Comparison of ENCODE assay signal across 1 cellular context in the genomic region with DNA sequence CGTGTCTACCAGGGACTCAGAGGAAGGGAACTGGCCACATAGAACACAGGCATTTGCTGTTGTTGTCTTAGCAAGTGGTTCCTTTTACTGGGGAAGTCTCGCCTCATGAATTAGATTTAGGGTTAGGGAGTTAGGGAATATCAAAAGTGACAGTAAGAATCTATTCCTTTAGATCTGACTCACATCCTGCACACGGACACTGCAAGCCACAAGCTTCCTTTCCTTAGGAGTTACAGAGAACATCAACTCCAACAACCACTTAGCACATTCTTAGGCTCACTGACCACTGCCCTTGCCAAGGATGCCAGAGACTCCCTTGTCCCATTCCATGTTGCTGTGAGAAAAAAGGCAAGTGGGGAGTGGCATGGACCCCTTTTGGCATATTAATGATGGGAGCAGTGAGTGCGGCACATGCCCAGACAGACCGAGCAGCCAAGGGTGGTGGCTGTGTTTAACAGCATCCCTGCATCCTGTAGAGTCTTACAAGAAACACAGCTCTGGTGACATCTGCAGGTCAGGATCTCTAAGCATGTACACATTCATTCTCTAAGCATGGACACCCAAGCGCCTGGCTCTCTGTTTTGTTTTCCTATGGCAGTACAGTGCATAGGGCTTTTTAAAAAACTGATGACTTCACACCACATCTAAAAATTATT.
TF ChIP-seq lines count a peak whose summit lies in the region.

No MANE protein-coding gene starts in this region.

TF ChIP-seq in GM23338, 12 proteins besides CTCF, POLR2A, EP300 and RAD21:
- TF ChIP-seq, protein P1, sequence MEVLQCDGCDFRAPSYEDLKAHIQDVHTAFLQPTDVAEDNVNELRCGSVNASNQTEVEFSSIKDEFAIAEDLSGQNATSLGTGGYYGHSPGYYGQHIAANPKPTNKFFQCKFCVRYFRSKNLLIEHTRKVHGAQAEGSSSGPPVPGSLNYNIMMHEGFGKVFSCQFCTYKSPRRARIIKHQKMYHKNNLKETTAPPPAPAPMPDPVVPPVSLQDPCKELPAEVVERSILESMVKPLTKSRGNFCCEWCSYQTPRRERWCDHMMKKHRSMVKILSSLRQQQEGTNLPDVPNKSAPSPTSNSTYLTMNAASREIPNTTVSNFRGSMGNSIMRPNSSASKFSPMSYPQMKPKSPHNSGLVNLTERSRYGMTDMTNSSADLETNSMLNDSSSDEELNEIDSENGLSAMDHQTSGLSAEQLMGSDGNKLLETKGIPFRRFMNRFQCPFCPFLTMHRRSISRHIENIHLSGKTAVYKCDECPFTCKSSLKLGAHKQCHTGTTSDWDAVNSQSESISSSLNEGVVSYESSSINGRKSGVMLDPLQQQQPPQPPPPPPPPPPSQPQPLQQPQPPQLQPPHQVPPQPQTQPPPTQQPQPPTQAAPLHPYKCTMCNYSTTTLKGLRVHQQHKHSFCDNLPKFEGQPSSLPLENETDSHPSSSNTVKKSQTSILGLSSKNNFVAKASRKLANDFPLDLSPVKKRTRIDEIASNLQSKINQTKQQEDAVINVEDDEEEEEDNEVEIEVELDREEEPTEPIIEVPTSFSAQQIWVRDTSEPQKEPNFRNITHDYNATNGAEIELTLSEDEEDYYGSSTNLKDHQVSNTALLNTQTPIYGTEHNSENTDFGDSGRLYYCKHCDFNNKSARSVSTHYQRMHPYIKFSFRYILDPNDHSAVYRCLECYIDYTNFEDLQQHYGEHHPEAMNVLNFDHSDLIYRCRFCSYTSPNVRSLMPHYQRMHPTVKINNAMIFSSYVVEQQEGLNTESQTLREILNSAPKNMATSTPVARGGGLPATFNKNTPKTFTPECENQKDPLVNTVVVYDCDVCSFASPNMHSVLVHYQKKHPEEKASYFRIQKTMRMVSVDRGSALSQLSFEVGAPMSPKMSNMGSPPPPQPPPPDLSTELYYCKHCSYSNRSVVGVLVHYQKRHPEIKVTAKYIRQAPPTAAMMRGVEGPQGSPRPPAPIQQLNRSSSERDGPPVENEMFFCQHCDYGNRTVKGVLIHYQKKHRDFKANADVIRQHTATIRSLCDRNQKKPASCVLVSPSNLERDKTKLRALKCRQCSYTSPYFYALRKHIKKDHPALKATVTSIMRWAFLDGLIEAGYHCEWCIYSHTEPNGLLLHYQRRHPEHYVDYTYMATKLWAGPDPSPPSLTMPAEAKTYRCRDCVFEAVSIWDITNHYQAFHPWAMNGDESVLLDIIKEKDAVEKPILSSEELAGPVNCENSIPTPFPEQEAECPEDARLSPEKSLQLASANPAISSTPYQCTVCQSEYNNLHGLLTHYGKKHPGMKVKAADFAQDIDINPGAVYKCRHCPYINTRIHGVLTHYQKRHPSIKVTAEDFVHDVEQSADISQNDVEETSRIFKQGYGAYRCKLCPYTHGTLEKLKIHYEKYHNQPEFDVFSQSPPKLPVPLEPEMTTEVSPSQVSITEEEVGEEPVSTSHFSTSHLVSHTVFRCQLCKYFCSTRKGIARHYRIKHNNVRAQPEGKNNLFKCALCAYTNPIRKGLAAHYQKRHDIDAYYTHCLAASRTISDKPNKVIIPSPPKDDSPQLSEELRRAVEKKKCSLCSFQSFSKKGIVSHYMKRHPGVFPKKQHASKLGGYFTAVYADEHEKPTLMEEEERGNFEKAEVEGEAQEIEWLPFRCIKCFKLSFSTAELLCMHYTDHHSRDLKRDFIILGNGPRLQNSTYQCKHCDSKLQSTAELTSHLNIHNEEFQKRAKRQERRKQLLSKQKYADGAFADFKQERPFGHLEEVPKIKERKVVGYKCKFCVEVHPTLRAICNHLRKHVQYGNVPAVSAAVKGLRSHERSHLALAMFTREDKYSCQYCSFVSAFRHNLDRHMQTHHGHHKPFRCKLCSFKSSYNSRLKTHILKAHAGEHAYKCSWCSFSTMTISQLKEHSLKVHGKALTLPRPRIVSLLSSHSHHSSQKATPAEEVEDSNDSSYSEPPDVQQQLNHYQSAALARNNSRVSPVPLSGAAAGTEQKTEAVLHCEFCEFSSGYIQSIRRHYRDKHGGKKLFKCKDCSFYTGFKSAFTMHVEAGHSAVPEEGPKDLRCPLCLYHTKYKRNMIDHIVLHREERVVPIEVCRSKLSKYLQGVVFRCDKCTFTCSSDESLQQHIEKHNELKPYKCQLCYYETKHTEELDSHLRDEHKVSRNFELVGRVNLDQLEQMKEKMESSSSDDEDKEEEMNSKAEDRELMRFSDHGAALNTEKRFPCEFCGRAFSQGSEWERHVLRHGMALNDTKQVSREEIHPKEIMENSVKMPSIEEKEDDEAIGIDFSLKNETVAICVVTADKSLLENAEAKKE (CRISPR knock-in tag; IDR thresholded peaks at IDR 0.05) = no peak
- no peak for TF ChIP-seq ZNF114 (CRISPR knock-in tag; IDR thresholded peaks at IDR 0.05)
